Comparison of ENCODE assay signal across 10 cellular contexts in the genomic region with DNA sequence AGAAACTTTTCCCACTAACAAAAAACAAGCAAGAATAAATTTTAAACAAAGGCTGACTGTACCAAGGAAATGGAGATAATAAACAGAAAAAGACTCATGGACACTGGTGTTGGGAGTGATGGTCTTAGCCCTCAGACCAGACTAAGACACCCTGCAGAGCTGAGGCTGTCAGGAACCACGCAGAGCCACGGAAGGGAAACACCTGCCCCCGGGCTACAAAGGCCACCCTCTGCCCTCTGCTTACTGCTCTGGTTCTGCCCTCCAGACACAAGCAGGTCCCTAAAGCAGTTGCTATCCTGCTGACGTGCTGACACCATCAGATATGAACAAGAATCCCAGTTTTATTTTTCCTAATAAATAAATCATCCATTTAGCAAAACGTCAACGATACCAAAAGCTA.
DNase-seq lines count a peak whose midpoint lies in the region; ATAC-seq and TF ChIP-seq lines count a peak whose summit lies in the region.
"Had no signal": no experiment of that assay in that cellular context is flagged by ENCODE, and none has a peak within 500 bp of the region (broad histone marks: within the 10 kb centered on the region; RNA-seq: fewer than 3 reads in every experiment).

No MANE protein-coding gene starts in this region.

- POLR2A ChIA-PET in CD8-positive, alpha-beta memory T cell (lab: Charles Lee), result no interaction called here
- POLR2A ChIA-PET in T-cell (lab: Charles Lee) (interaction anchor here in 1 of 2 donors (0.6 kb wide), 1 partner anchor 16 kb away, joined by 3 read pairs; no protein-coding TSS in a partner anchor), GM10248 (lab: Yijun Ruan, JAX) (no interaction called here)

- H3K4me3 Mint-ChIP-seq in CD8-positive, alpha-beta memory T cell, result peak overlapping the region in 6 of 7 donors; percentile 45 to 73 (median 52)
- H3K4me3 Mint-ChIP-seq in T-cell, result peak overlapping the region; percentile 13 to 75 (median 28)
- H3K4me3 Mint-ChIP-seq: neural progenitor cell had no signal

- no peak for TF ChIP-seq CTCF in sigmoid colon (IDR thresholded peaks at IDR 0.05)
- TF ChIP-seq CTCF in dorsolateral prefrontal cortex (IDR thresholded peaks at IDR 0.05 in 54 of 56, conservative IDR thresholded peaks at IDR 0.05 in 2 of 56; ENCODE audit: low read depth in 1 of 56, partially characterized antibody in 56 of 56), result no peak
- no peak for TF ChIP-seq CTCF in GM10248 (IDR thresholded peaks at IDR 0.05; ENCODE audit: control extremely low read depth, extremely low read depth, low read depth, missing control alignments)

- peaks cover 0 to 2% (median 0%) of the 10 kb centered on the region in 5 donors for H3K9me3 Mint-ChIP-seq in CD8-positive, alpha-beta memory T cell
- H3K9me3 Mint-ChIP-seq in T-cell, result no peaks in the 10 kb centered on the region
- H3K9me3 Mint-ChIP-seq: neural progenitor cell had no signal

- H3K27me3 Mint-ChIP-seq in CD8-positive, alpha-beta memory T cell, result no peaks in the 10 kb centered on the region
- H3K27me3 Mint-ChIP-seq in T-cell, result no peaks in the 10 kb centered on the region

- TF ChIP-seq POLR2A in sigmoid colon (IDR thresholded peaks at IDR 0.05), result no peak

- CTCF ChIA-PET in CD8-positive, alpha-beta memory T cell (lab: Charles Lee), result interaction anchor here (1.0 to 1.4 kb wide), 2 partner anchors 49 to 730 kb away, joined by 3 read pairs; no protein-coding TSS in a partner anchor
- CTCF ChIA-PET in T-cell (lab: Charles Lee), result no interaction called here
- CTCF ChIA-PET in GM10248 (lab: Yijun Ruan, JAX), result interaction anchor here (0.9 to 1.9 kb wide), 7 partner anchors 8 to 48 kb away, joined by 3 to 10 read pairs (median 3); no protein-coding TSS in a partner anchor

- H3K9me3 ChIP-seq in CD8-positive, alpha-beta memory T cell (ENCODE audit: low read length), result no peaks in the 10 kb centered on the region
- no peaks in the 10 kb centered on the region for H3K9me3 ChIP-seq in sigmoid colon

- ATAC-seq in T-cell (replicated peaks in 1 of 4), result no peak

- WGBS in sigmoid colon, 2 donors, result 41 to 45% methylated on average over 6 of the region's 6 CpGs

- no peaks in the 10 kb centered on the region for H3K36me3 ChIP-seq in CD8-positive, alpha-beta memory T cell (ENCODE audit: insufficient read depth, low read length)
- no peaks in the 10 kb centered on the region for H3K36me3 ChIP-seq in sigmoid colon
- H3K36me3 ChIP-seq: neural progenitor cell had no signal

- no peak for DNase-seq in CD8-positive, alpha-beta memory T cell
- DNase-seq in T-cell (no peak), epithelial cell of prostate (ENCODE audit: low read depth, low spot score) (no peak), sigmoid colon (no peak), dorsolateral prefrontal cortex (no peak), GM10248 (ENCODE audit: extremely low spot score) (no peak)
- no peak for DNase-seq in effector CD4-positive, alpha-beta T cell
- DNase-seq: DND-41, erythroblast had no signal

- TF ChIP-seq EP300 in sigmoid colon (IDR thresholded peaks at IDR 0.05), result no peak

- peak overlapping the region; percentile 45 for H3K27ac ChIP-seq in CD8-positive, alpha-beta memory T cell (ENCODE audit: low read depth, low read length)
- H3K27ac ChIP-seq in epithelial cell of prostate (peak overlapping the region; percentile 67), sigmoid colon (peak overlapping the region; percentile 32 to 62 (median 50)), dorsolateral prefrontal cortex (peak overlapping the region in 27 of 59 donors; percentile 0 to 61 (median 34))
- H3K27ac ChIP-seq: neural progenitor cell had no signal

- H3K27me3 ChIP-seq in CD8-positive, alpha-beta memory T cell (ENCODE audit: insufficient read depth, low read length, poor library complexity, severe bottlenecking), result no peaks in the 10 kb centered on the region
- H3K27me3 ChIP-seq in sigmoid colon (no peaks in the 10 kb centered on the region), dorsolateral prefrontal cortex (no peaks in the 10 kb centered on the region)
- H3K27me3 ChIP-seq: neural progenitor cell had no signal

- intact Hi-C loops in sigmoid colon (cut with DNase I), result no loop called here
- intact Hi-C loops in dorsolateral prefrontal cortex (cut with DNase I), result no loop called here

- H3K4me3 ChIP-seq in CD8-positive, alpha-beta memory T cell (ENCODE audit: low read length), result no peak overlapping the region
- H3K4me3 ChIP-seq in sigmoid colon, result no peak overlapping the region
- H3K4me3 ChIP-seq in dorsolateral prefrontal cortex, result no peak overlapping the region
- H3K4me3 ChIP-seq: neural progenitor cell had no signal

- peaks cover 94% of the 10 kb centered on the region for H3K4me1 ChIP-seq in CD8-positive, alpha-beta memory T cell (ENCODE audit: insufficient read depth, low read length)
- peaks cover 0 to 90% (median 82%) of the 10 kb centered on the region in 4 donors for H3K4me1 ChIP-seq in sigmoid colon

- peaks cover 74 to 88% (median 86%) of the 10 kb centered on the region in 3 donors for H3K4me1 Mint-ChIP-seq in CD8-positive, alpha-beta memory T cell
- H3K4me1 Mint-ChIP-seq in T-cell, result peaks cover 82 to 90% (median 90%) of the 10 kb centered on the region in 3 donors

- H3K36me3 Mint-ChIP-seq in CD8-positive, alpha-beta memory T cell, result peaks cover 0 to 21% (median 1%) of the 10 kb centered on the region in 3 donors
- H3K36me3 Mint-ChIP-seq in T-cell, result no peaks in the 10 kb centered on the region

- peak overlapping the region; percentile 91 to 95 (median 94) for H3K27ac Mint-ChIP-seq in CD8-positive, alpha-beta memory T cell
- peak overlapping the region; percentile 63 to 80 for H3K27ac Mint-ChIP-seq in T-cell
- H3K27ac Mint-ChIP-seq: neural progenitor cell had no signal

Comparison
In these comparisons a context has a peak if more than half of its experiments do, and no peak if none do; other contexts are left out.
1. CTCF ChIA-PET loops: an anchor here in CD8-positive, alpha-beta memory T cell (1.0 to 1.4 kb wide) and GM10248 (0.9 to 1.9 kb wide); none called in T-cell.